ENCODE assay signal across 19 cellular contexts in the genomic region with DNA sequence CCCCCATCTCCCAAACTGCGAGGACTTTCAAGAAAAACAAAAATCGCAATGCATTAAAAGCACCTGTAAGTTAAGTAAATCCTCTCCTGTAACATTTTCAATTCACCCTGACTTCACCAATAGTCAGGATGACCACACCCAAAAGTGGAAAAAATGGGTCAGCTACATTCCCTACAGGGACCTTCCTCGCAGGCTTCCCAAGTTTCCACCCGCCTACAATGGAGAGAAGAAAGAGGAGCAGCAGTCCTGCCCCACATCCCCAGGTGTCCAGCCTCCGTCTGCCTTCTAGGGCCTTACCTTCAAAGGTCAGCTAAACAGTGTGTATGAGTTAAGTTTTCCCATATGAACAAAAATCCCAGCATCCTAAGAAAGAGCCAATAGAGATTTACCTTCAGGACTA. TPM values are rescaled to one million over a fixed set of nuclear protein-coding genes. Genes with fewer than 3 reads are reported as not detected.
DNase-seq lines count a peak whose midpoint lies in the region; ATAC-seq, FAIRE-seq and TF ChIP-seq lines count a peak whose summit lies in the region.
"Had no signal": no experiment of that assay in that cellular context is flagged by ENCODE, and none has a peak within 500 bp of the region (broad histone marks: within the 10 kb centered on the region; RNA-seq: fewer than 3 reads in every experiment).

No MANE protein-coding gene starts in this region.

- H3K4me3 ChIP-seq in HepG2 (replicated peaks in 1 of 3; ENCODE audit: insufficient read depth in 1 of 3, low read depth in 2 of 3, low read length in 3 of 3) (no peak overlapping the region), right lobe of liver (no peak overlapping the region), HUES64 (ENCODE audit: low read length) (no peak overlapping the region), stomach (no peak overlapping the region)
- H3K4me3 ChIP-seq: ascending aorta, coronary artery, gastroesophageal sphincter, sigmoid colon had no signal

- H4K20me1 ChIP-seq in HepG2 (ENCODE audit: insufficient read depth, low read length), result peaks cover 49% of the 10 kb centered on the region

- intact Hi-C loops in HepG2 (cut with micrococcal nuclease; ENCODE audit: unreplicated experiment), result loop anchor here (2.0 to 10.0 kb wide), 2 partner anchors 21 to 1273 kb away; no protein-coding TSS in a partner anchor
- intact Hi-C loops in right lobe of liver (cut with DNase I), result no loop called here
- intact Hi-C loops in stomach (cut with DNase I; ENCODE audit: low total_unique reads), result no loop called here

- H3K27ac ChIP-seq in HepG2 (ENCODE audit: extremely low read length, insufficient read depth, low read length) (no peak overlapping the region), right lobe of liver (no peak overlapping the region), HUES64 (ENCODE audit: low read depth, low read length) (peak overlapping the region; percentile 5; the same call in 1 of the 2 replicates), stomach (peak overlapping the region in 4 of 5 donors; percentile 16 to 54 (median 32))
- H3K27ac ChIP-seq: ascending aorta, coronary artery, gastroesophageal sphincter, sigmoid colon had no signal

- no peak for ATAC-seq in HepG2
- no peak for ATAC-seq in right lobe of liver
- ATAC-seq in HG03442 (IDR thresholded peaks at IDR 0.05; ENCODE audit: unreplicated experiment), result no peak
- ATAC-seq: gastroesophageal sphincter had no signal

- CTCF ChIA-PET in HepG2 (lab: Yijun Ruan, JAX; ENCODE audit: low intra/inter-chr PET ratio, low total read pairs), result no interaction called here
- CTCF ChIA-PET in GM10248 (lab: Yijun Ruan, JAX), result interaction anchor here (1.1 to 2.5 kb wide), 4 partner anchors 9 to 52 kb away, joined by 3 to 12 read pairs (median 4); no protein-coding TSS in a partner anchor

- TF ChIP-seq CTCF in HepG2 (CRISPR knock-in tag; IDR thresholded peaks at IDR 0.05) (no peak), right lobe of liver (IDR thresholded peaks at IDR 0.05) (no peak), stomach (IDR thresholded peaks at IDR 0.05) (no peak), GM10248 (IDR thresholded peaks at IDR 0.05; ENCODE audit: control extremely low read depth, extremely low read depth, low read depth, missing control alignments) (no peak)

- POLR2A ChIA-PET in HepG2 (lab: Yijun Ruan, JAX) (interaction anchor here (2.2 kb wide), 1 partner anchor 13 kb away, joined by 16 read pairs; the partner anchor contains the start of gene IRF2), GM10248 (lab: Yijun Ruan, JAX) (interaction anchor here (1.6 to 1.7 kb wide), 2 partner anchors 9 to 681 kb away, joined by 3 read pairs; partner anchors contain the start of gene SLC25A4)

- no peak for DNase-seq in HepG2 (ENCODE audit: low spot score)
- DNase-seq in right lobe of liver, result no peak
- DNase-seq in iPS-NIHi7 (ENCODE audit: extremely low spot score), result peak; percentile 35
- DNase-seq in stomach, result no peak
- no peak for DNase-seq in GM19238 (ENCODE audit: insufficient read length, low spot score)
- DNase-seq in GM10248 (ENCODE audit: extremely low spot score), result no peak
- DNase-seq: activated CD4-positive, alpha-beta T cell treated with anti-CD3 and anti-CD28 coated beads, Interleukin-2, amount 50 U/mL, for 1 hour; DMS153; IMR-90; NCI-H1930; NCI-H510A treated with DMSO at 0.1 percent for 48 hours; sigmoid colon; stimulated activated CD4-positive, alpha-beta T cell treated with anti-CD3 and anti-CD28 coated beads, Interleukin-2, amount 100 ng/mL, for 24 hours; T-helper 9 cell had no signal

- no TSS peak for BruUV-seq in HepG2 (replicated peaks; lab: Mats Ljungman, UMichigan)

- H3K9me3 ChIP-seq in HepG2 (ENCODE audit: low read length) (no peaks in the 10 kb centered on the region), right lobe of liver (no peaks in the 10 kb centered on the region), HUES64 (ENCODE audit: insufficient read depth, low read depth, low read length) (no peaks in the 10 kb centered on the region), stomach (no peaks in the 10 kb centered on the region)
- H3K9me3 ChIP-seq: ascending aorta, gastroesophageal sphincter, sigmoid colon had no signal

- peaks cover 0 to 5% of the 10 kb centered on the region in 2 experiments; a peak in 2 of 5 replicates for H3K36me3 ChIP-seq in HepG2 (replicated peaks in 1 of 2; ENCODE audit: control insufficient read depth in 1 of 2, insufficient read depth in 2 of 2, low read length in 2 of 2)
- no peaks in the 10 kb centered on the region for H3K36me3 ChIP-seq in right lobe of liver
- H3K36me3 ChIP-seq in HUES64 (ENCODE audit: insufficient read depth, low read length), result no peaks in the 10 kb centered on the region
- peaks cover 0 to 10% (median 2%) of the 10 kb centered on the region in 4 donors for H3K36me3 ChIP-seq in stomach
- H3K36me3 ChIP-seq: ascending aorta, sigmoid colon had no signal

- TF ChIP-seq POLR2A in HepG2 (IDR thresholded peaks at IDR 0.05; ENCODE audit: insufficient read depth in 1 of 2, low read depth in 2 of 2, low read length in 2 of 2) (no peak), right lobe of liver (IDR thresholded peaks at IDR 0.05) (no peak), stomach (IDR thresholded peaks at IDR 0.05) (no peak)

- no peak overlapping the region for H3K4me2 ChIP-seq in HepG2 (ENCODE audit: low read depth, low read length)

- in situ Hi-C loops in HepG2 (cut with HindIII; ENCODE audit: extremely low pct_ligation_motif_present, low pct_unique_long_range_greater_than_20kb), result no loop called here

- H3K27me3 ChIP-seq in HepG2 (ENCODE audit: control insufficient read depth in 1 of 2, insufficient read depth in 2 of 2, low read length in 2 of 2) (no peaks in the 10 kb centered on the region), right lobe of liver (no peaks in the 10 kb centered on the region), HUES64 (ENCODE audit: insufficient read depth, low read length) (no peaks in the 10 kb centered on the region), stomach (no peaks in the 10 kb centered on the region)
- H3K27me3 ChIP-seq: ascending aorta, gastroesophageal sphincter, sigmoid colon had no signal

- H3K79me2 ChIP-seq in HepG2 (ENCODE audit: insufficient read depth, low read length), result peaks cover 75% of the 10 kb centered on the region

- no peak for TF ChIP-seq RAD21 in HepG2 (CRISPR knock-in tag; IDR thresholded peaks at IDR 0.05)

- WGBS in HepG2 (ENCODE audit: low lambda C conversion rate), result over 99% methylated on average over 5 of the region's 5 CpGs
- 91% methylated on average over 5 of the region's 5 CpGs for WGBS in right lobe of liver (ENCODE audit: insufficient coverage, low coverage, low lambda C conversion rate, missing lambda C conversion rate)
- 74% methylated on average over 5 of the region's 5 CpGs for WGBS in HUES64
- WGBS in stomach, 5 donors, result 39 to 71% (median 58%) methylated on average over 5 of the region's 5 CpGs

- TF ChIP-seq EP300 in HepG2 (IDR thresholded peaks at IDR 0.05; ENCODE audit: low read depth in 2 of 2, low read length in 2 of 2) (no peak), HepG2 (CRISPR knock-in tag; IDR thresholded peaks at IDR 0.05; ENCODE audit: borderline replicate concordance) (no peak), stomach (IDR thresholded peaks at IDR 0.05) (no peak)

- no peak for FAIRE-seq in HepG2 (lab: Jason Lieb, UNC)

- H3K4me1 ChIP-seq in HepG2 (ENCODE audit: insufficient read depth, low read length), result peaks cover 42% of the 10 kb centered on the region
- H3K4me1 ChIP-seq in right lobe of liver, result peaks cover 0 to 39% (median 15%) of the 10 kb centered on the region in 4 donors
- H3K4me1 ChIP-seq in HUES64 (ENCODE audit: insufficient read depth, low read length), result peaks cover 22% of the 10 kb centered on the region
- H3K4me1 ChIP-seq in stomach, result peaks cover 25 to 83% (median 53%) of the 10 kb centered on the region in 4 donors

- H3K9ac ChIP-seq in HepG2 (ENCODE audit: insufficient read depth, low read depth, low read length) (no peak overlapping the region), HUES64 (ENCODE audit: low read depth, low read length) (no peak overlapping the region)

- H2AFZ ChIP-seq in HepG2 (ENCODE audit: low read length), result no peak overlapping the region

TF ChIP-seq in HepG2, 621 proteins besides CTCF, POLR2A, EP300 and RAD21:
- TF ChIP-seq ZNF12 (CRISPR knock-in tag; IDR thresholded peaks at IDR 0.05) (peak; percentile 56; the same call in 1 of the 2 replicates), PHF21A (CRISPR knock-in tag; IDR thresholded peaks at IDR 0.05) (no peak)

RNA-seq across cellular contexts. Expression of gene IRF2, which starts 12.6 kb away (rescaled TPM):
- 15.5 and 24.8 TPM in 2 replicates for total RNA-seq in HepG2 (2016; rRNA removed; fragmentation: Illumina TruSeq; extraction: Trizol)
- 5.4 TPM in 2 replicates for total RNA-seq in HepG2 (2016; cell fraction: cytosol; rRNA removed; fragmentation: Illumina TruSeq; extraction: Trizol; ENCODE audit: low read depth)
- total RNA-seq in HepG2 (2016; cell fraction: insoluble cytoplasmic fraction; rRNA removed; fragmentation: Illumina TruSeq; extraction: Trizol), result 17.9 and 20.9 TPM in 2 replicates
- total RNA-seq in HepG2 (2016; cell fraction: membrane; rRNA removed; fragmentation: Illumina TruSeq; extraction: Trizol), result 7.7 and 9.9 TPM in 2 replicates
- total RNA-seq in HepG2 (2016; cell fraction: nucleus; rRNA removed; fragmentation: Illumina TruSeq; extraction: Trizol), result 17.7 and 22.0 TPM in 2 replicates
- 26.0 and 28.8 TPM in 2 replicates for polyA plus RNA-seq in HepG2 (2011; rRNA removed)
- 21.1 and 25.7 TPM in 2 replicates for polyA plus RNA-seq in HepG2 (2011; cell fraction: cytosol; rRNA removed)
- 16.4 and 17.7 TPM in 2 replicates for polyA plus RNA-seq in HepG2 (2011; cell fraction: nucleus; rRNA removed)
- polyA plus RNA-seq in HepG2 (2012), result 21.7 and 29.0 TPM in 2 replicates
- polyA plus RNA-seq in HepG2 (2016; cell fraction: cytosol; fragmentation: Illumina TruSeq; extraction: Trizol; ENCODE audit: low read depth), result 1.6 and 1.8 TPM in 2 replicates
- 24.7 and 29.5 TPM in 2 replicates for polyA plus RNA-seq in HepG2 (2016; cell fraction: insoluble cytoplasmic fraction; fragmentation: Illumina TruSeq; extraction: Trizol; ENCODE audit: low read depth)
- 4.4 and 4.5 TPM in 2 replicates for polyA plus RNA-seq in HepG2 (2016; cell fraction: membrane; fragmentation: Illumina TruSeq; extraction: Trizol; ENCODE audit: low read depth)
- polyA plus RNA-seq in HepG2 (2016; cell fraction: nucleus; fragmentation: Illumina TruSeq; extraction: Trizol; ENCODE audit: insufficient read depth, low read depth), result 14.4 and 16.3 TPM in 2 replicates
- polyA minus RNA-seq in HepG2 (2011; rRNA and poly(A)+ RNA removed; ENCODE audit: low replicate concordance), result 18.1 and 29.1 TPM in 2 replicates
- 29.9 and 31.0 TPM in 2 replicates for polyA minus RNA-seq in HepG2 (2011; cell fraction: cytosol; rRNA and poly(A)+ RNA removed)
- polyA minus RNA-seq in HepG2 (2011; cell fraction: nucleus; rRNA and poly(A)+ RNA removed), result 43.4 and 57.2 TPM in 2 replicates
- 10 to 100 TPM; 16.9 to 29.0 (median 21.3) TPM for total RNA-seq in right lobe of liver
- polyA plus RNA-seq in HUES64 (2013, experiment 1 of 2), result 6.4 TPM
- 6.5 TPM for polyA plus RNA-seq in HUES64 (2013, experiment 2 of 2)
- 100 to 1,000 TPM in 2 of 5 donors, 10 to 100 TPM in 2, 1 to 10 TPM in 1; 5.5 to 253 (median 45.4) TPM for total RNA-seq in stomach
- polyA plus RNA-seq in stomach, result 10 to 100 TPM; 18.3 to 30.4 (median 20.4) TPM

Comparison
In these comparisons a context has a peak if more than half of its experiments do, and no peak if none do; other contexts are left out.
1. H3K27ac ChIP-seq: peak in HUES64 (single experiment) and stomach (4 of 5); none in HepG2 (single experiment) and right lobe of liver (0 of 3).